Comparison of ENCODE assay signal across 11 cellular contexts in genomic region chr19:3932931-3933810, GRCh38. TPM values are rescaled to one million over a fixed set of nuclear protein-coding genes. Genes with fewer than 3 reads are reported as not detected.
DNase-seq lines count a peak whose midpoint lies in the region; ATAC-seq and TF ChIP-seq lines count a peak whose summit lies in the region.
"Had no signal": no experiment of that assay in that cellular context is flagged by ENCODE, and none has a peak within 500 bp of the region (broad histone marks: within the 10 kb centered on the region; RNA-seq: fewer than 3 reads in every experiment).

NMRK2 (plus strand) TSS chr19:3933069; CDS start chr19:3933672, 603 bp downstream.

- peak within 1 kb of the TSS; percentile 55 for H3K23ac ChIP-seq in neuronal stem cell (ENCODE audit: low read depth, low read length, poor library complexity)

- H3K9me3 Mint-ChIP-seq in Calu3 (ENCODE audit: low read depth, unreplicated experiment) = no peaks in the 10 kb centered on the region

- no peak within 1 kb of the TSS for H3K27ac Mint-ChIP-seq in Calu3 (ENCODE audit: unreplicated experiment)
- H3K27ac Mint-ChIP-seq: T-helper 17 cell had no signal

- no TSS peak for BruUV-seq in Calu3 (replicated peaks; lab: Mats Ljungman, UMichigan)

- DNase-seq in NCI-H146 (lab: John Stamatoyannopoulos, UW) = peak; percentile 58
- DNase-seq in cardiac muscle cell (ENCODE audit: low read depth in 1 of 2, low spot score in 1 of 2) = peak in 1 of 2 donors; percentile 77
- DNase-seq in neuronal stem cell (ENCODE audit: low spot score) = peak; percentile 15
- DNase-seq in Calu3 = no peak
- DNase-seq in NK-92 treated with Interleukin-12 subunit alpha and Interleukin-12 subunit beta, amount 100 ng/mL, for 24 hours (lab: John Stamatoyannopoulos, UW) = no peak
- DNase-seq: erythroblast, T-helper 17 cell had no signal

- H3K27me3 Mint-ChIP-seq in Calu3 (ENCODE audit: unreplicated experiment) = no peaks in the 10 kb centered on the region

- H3K4me3 ChIP-seq in cardiac muscle cell (peak within 1 kb of the TSS; percentile 25), neuronal stem cell (ENCODE audit: low read length in 2 of 2) (peak within 1 kb of the TSS; percentile 8 to 64)

- H3K18ac ChIP-seq in neuronal stem cell (ENCODE audit: low read length) = peak within 1 kb of the TSS; percentile 78

- H2AFZ ChIP-seq in neuronal stem cell (ENCODE audit: low read length) = peak within 1 kb of the TSS; percentile 79

- H3K36me3 ChIP-seq in ES-I3 (ENCODE audit: insufficient read depth, low read length) = no peaks in the 10 kb centered on the region
- H3K36me3 ChIP-seq in cardiac muscle cell = no peaks in the 10 kb centered on the region
- no peaks in the 10 kb centered on the region for H3K36me3 ChIP-seq in neuronal stem cell (replicated peaks in 1 of 2; ENCODE audit: control insufficient read depth in 2 of 2, insufficient read depth in 2 of 2, low read length in 2 of 2)

- no peaks in the 10 kb centered on the region for H3K9me3 ChIP-seq in ES-I3 (ENCODE audit: control insufficient read depth, insufficient read depth, low read length)
- H3K9me3 ChIP-seq in cardiac muscle cell (ENCODE audit: low read depth) = no peaks in the 10 kb centered on the region
- no peaks in the 10 kb centered on the region for H3K9me3 ChIP-seq in neuronal stem cell (replicated peaks in 1 of 2; ENCODE audit: control insufficient read depth in 2 of 2, insufficient read depth in 1 of 2, low read depth in 1 of 2, low read length in 2 of 2)

- H3K4ac ChIP-seq in neuronal stem cell (ENCODE audit: low read length) = no peak within 1 kb of the TSS

- no peak within 1 kb of the TSS for H3K14ac ChIP-seq in neuronal stem cell (ENCODE audit: low read length)

- no peaks in the 10 kb centered on the region for H3K36me3 Mint-ChIP-seq in Calu3 (ENCODE audit: insufficient read depth, unreplicated experiment)

- peaks cover 2% of the 10 kb centered on the region for H3K79me1 ChIP-seq in neuronal stem cell (ENCODE audit: low read depth, low read length)

- H2BK120ac ChIP-seq in neuronal stem cell (ENCODE audit: low read depth, low read length) = no peak within 1 kb of the TSS

- H3K4me1 Mint-ChIP-seq in Calu3 (ENCODE audit: low read depth, unreplicated experiment) = peaks cover 9% of the 10 kb centered on the region
- H3K4me1 Mint-ChIP-seq: T-helper 17 cell had no signal

- peak within 1 kb of the TSS; percentile 69 for H3K4me2 ChIP-seq in neuronal stem cell (ENCODE audit: insufficient read depth, low read length, poor library complexity, severe bottlenecking)

- peak within 1 kb of the TSS; percentile 21 for H2AK5ac ChIP-seq in neuronal stem cell (ENCODE audit: low read depth, low read length)

- peak within 1 kb of the TSS; percentile 87 for H3K27ac ChIP-seq in cardiac muscle cell
- H3K27ac ChIP-seq in neuronal stem cell (replicated peaks; ENCODE audit: low read length) = no peak within 1 kb of the TSS

- TF ChIP-seq CTCF in cardiac muscle cell (IDR thresholded peaks at IDR 0.05; ENCODE audit: low read depth, low read length) = no peak
- TF ChIP-seq CTCF in Calu3 (IDR thresholded peaks at IDR 0.05; ENCODE audit: unreplicated experiment) = no peak

- no peak within 1 kb of the TSS for H2BK12ac ChIP-seq in neuronal stem cell (ENCODE audit: low read length)

- no CpG with 5 or more reads among the region's 51 CpGs for WGBS in neuronal stem cell (ENCODE audit: extremely low coverage in 2 of 2, insufficient read length in 2 of 2, insufficient replicate concordance in 1 of 2), 2 donors

- no peak within 1 kb of the TSS for H4K91ac ChIP-seq in neuronal stem cell (ENCODE audit: low read depth, low read length, poor library complexity)

- H3K9ac ChIP-seq in ES-I3 (ENCODE audit: low read depth, low read length) (peak within 1 kb of the TSS; percentile 87), neuronal stem cell (ENCODE audit: low read depth, low read length, poor library complexity) (peak within 1 kb of the TSS; percentile 44)

- H2BK5ac ChIP-seq in neuronal stem cell (ENCODE audit: low read length) = no peak within 1 kb of the TSS

- ATAC-seq in HG03108 (IDR thresholded peaks at IDR 0.05; ENCODE audit: unreplicated experiment) (no peak), HG02759 (IDR thresholded peaks at IDR 0.05; ENCODE audit: unreplicated experiment) (no peak)
- ATAC-seq: left lobe of liver, T-helper 17 cell had no signal

- H2BK15ac ChIP-seq in neuronal stem cell (ENCODE audit: low read length) = peak within 1 kb of the TSS; percentile 67

- CTCF ChIA-PET in Calu3 (lab: Charles Lee) = no interaction called here

- no peak within 1 kb of the TSS for H3K4me3 Mint-ChIP-seq in Calu3 (ENCODE audit: low read depth, unreplicated experiment)
- H3K4me3 Mint-ChIP-seq: T-helper 17 cell had no signal

- H3K4me1 ChIP-seq in ES-I3 (ENCODE audit: insufficient read depth, low read length) = no peaks in the 10 kb centered on the region; the same call in 1 of the 2 replicates
- peaks cover 3% of the 10 kb centered on the region for H3K4me1 ChIP-seq in cardiac muscle cell (ENCODE audit: low read depth)
- H3K4me1 ChIP-seq in neuronal stem cell (ENCODE audit: control insufficient read depth in 2 of 2, insufficient read depth in 1 of 2, low read depth in 1 of 2, low read length in 2 of 2) = peaks cover 3 to 8% of the 10 kb centered on the region in 2 donors

- H4K8ac ChIP-seq in neuronal stem cell (ENCODE audit: low read depth, low read length) = no peak within 1 kb of the TSS

- no peaks in the 10 kb centered on the region for H3K27me3 ChIP-seq in cardiac muscle cell
- H3K27me3 ChIP-seq in neuronal stem cell (ENCODE audit: control insufficient read depth in 3 of 3, insufficient read depth in 3 of 3, low read depth in 1 of 3, low read length in 3 of 3) = peaks cover 2 to 15% (median 11%) of the 10 kb centered on the region in 3 experiments

- intact Hi-C loops in Calu3 (cut with micrococcal nuclease; ENCODE audit: unreplicated experiment) = no loop called here

RNA-seq across cellular contexts. Expression of gene NMRK2, which starts in this region (rescaled TPM):
- 32.9 and 46.5 TPM in 2 replicates for total RNA-seq in cardiac muscle cell
- polyA plus RNA-seq in cardiac muscle cell = 34.3 and 39.4 TPM in 2 replicates
- polyA plus RNA-seq in neuronal stem cell (2013, experiment 1 of 2) = 0.60 TPM
- 0.72 TPM for polyA plus RNA-seq in neuronal stem cell (2013, experiment 2 of 2)
- not detected in 2 replicates for total RNA-seq in Calu3 (2022)
- total RNA-seq: left lobe of liver, T-helper 17 cell had no signal

Comparison
In these comparisons a context has a peak if more than half of its experiments do, and no peak if none do; other contexts are left out.
1. RNA of gene NMRK2 (total RNA-seq): 32.9 to 46.5 TPM in cardiac muscle cell; not detected in Calu3; every median in the first group is over 10 times any median in the second.
2. DNase-seq: peak in NCI-H146 (single experiment) and neuronal stem cell (single experiment); none in Calu3 (single experiment) and NK-92 treated with Interleukin-12 subunit alpha and Interleukin-12 subunit beta, amount 100 ng/mL, for 24 hours (single experiment).